8 cellular contexts compared by ENCODE assay signal in the genomic region with DNA sequence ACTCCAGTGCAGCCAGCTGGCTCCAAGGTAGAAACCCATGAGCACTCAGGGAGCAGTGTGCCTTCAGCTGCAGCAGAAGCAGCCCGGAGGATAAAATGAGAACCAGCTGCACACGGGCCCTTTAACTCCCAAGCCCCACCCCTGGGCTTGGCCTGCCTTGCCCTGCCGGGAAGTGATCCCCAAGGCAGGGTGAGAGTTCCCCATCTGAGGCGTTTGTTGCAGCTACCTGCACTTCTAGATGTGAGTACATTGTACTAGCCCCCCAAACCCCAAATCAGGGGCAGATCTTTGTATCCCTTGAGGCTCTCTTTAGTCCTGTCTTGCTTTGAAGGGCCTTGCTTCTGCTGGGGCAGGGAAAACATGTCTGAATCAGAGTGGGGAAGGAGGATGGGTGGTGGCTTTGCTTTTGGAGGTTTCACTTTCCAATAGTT. TPM values are rescaled to one million over a fixed set of nuclear protein-coding genes. Genes with fewer than 3 reads are reported as not detected.
DNase-seq lines count a peak whose midpoint lies in the region; ATAC-seq lines count a peak whose summit lies in the region.

TSS of gene MVP (plus strand) at position 192 of the 431 bp plus-strand sequence. CDS start 10,088 bp downstream, outside the sequence.

- peak within 1 kb of the TSS; percentile 99 for H3K4me3 Mint-ChIP-seq in activated T-cell treated with anti-CD3 and anti-CD28 coated beads, Interleukin-2, amount 50 U/mL, for 24 hours
- peak within 1 kb of the TSS; percentile 96 for H3K4me3 Mint-ChIP-seq in natural killer cell treated with Interleukin-12 subunit alpha and Interleukin-12 subunit beta and Interleukin-15 and Interleukin-18, amount 100 ng/mL, for 72 hours

- peaks cover 62% of the 10 kb centered on the region for H3K36me3 Mint-ChIP-seq in activated T-cell treated with anti-CD3 and anti-CD28 coated beads, Interleukin-2, amount 50 U/mL, for 24 hours (ENCODE audit: low read depth)
- H3K36me3 Mint-ChIP-seq in natural killer cell treated with Interleukin-12 subunit alpha and Interleukin-12 subunit beta and Interleukin-15 and Interleukin-18, amount 100 ng/mL, for 72 hours: peaks cover 7% of the 10 kb centered on the region

- no peaks in the 10 kb centered on the region for H3K27me3 Mint-ChIP-seq in activated T-cell treated with anti-CD3 and anti-CD28 coated beads, Interleukin-2, amount 50 U/mL, for 24 hours
- H3K27me3 Mint-ChIP-seq in natural killer cell treated with Interleukin-12 subunit alpha and Interleukin-12 subunit beta and Interleukin-15 and Interleukin-18, amount 100 ng/mL, for 72 hours: no peaks in the 10 kb centered on the region

- H3K9me3 ChIP-seq in aorta (ENCODE audit: control insufficient read depth, low read length): no peaks in the 10 kb centered on the region

- ATAC-seq in natural killer cell treated with Interleukin-12 subunit alpha and Interleukin-12 subunit beta and Interleukin-15 and Interleukin-18, amount 100 ng/mL, for 72 hours: no peak
- ATAC-seq in aorta (ENCODE audit: low FRiP score): peak; percentile 62

- 0 to 2% methylated on average over 4 of the region's 4 CpGs for WGBS in aorta, 2 donors

- intact Hi-C loops in aorta (cut with DNase I): loop anchor here in 1 of 2 donors (5.0 to 10.0 kb wide), 2 partner anchors 42 to 115 kb away; partner anchors contain the start of gene CDIPT

- peak within 1 kb of the TSS; percentile 68 to 86 for H3K27ac ChIP-seq in aorta (ENCODE audit: low read depth in 1 of 2, low read length in 2 of 2)

- H3K27ac Mint-ChIP-seq in activated T-cell treated with anti-CD3 and anti-CD28 coated beads, Interleukin-2, amount 50 U/mL, for 24 hours: peak within 1 kb of the TSS; percentile 97
- H3K27ac Mint-ChIP-seq in natural killer cell treated with Interleukin-12 subunit alpha and Interleukin-12 subunit beta and Interleukin-15 and Interleukin-18, amount 100 ng/mL, for 72 hours: peak within 1 kb of the TSS; percentile 94 to 98

- peaks cover 0 to 3% of the 10 kb centered on the region in 2 donors for H3K4me1 ChIP-seq in aorta (ENCODE audit: control insufficient read depth in 1 of 2, insufficient read depth in 2 of 2, low read length in 2 of 2)

- H3K4me3 ChIP-seq in aorta (ENCODE audit: low read length in 2 of 2): peak within 1 kb of the TSS; percentile 79 to 89

- H3K27me3 ChIP-seq in aorta (ENCODE audit: control insufficient read depth in 1 of 2, insufficient read depth in 2 of 2, low read length in 1 of 2): no peaks in the 10 kb centered on the region

- H3K36me3 ChIP-seq in aorta (ENCODE audit: control insufficient read depth in 1 of 2, insufficient read depth in 2 of 2, low read length in 1 of 2): no peaks in the 10 kb centered on the region

- H3K4me1 Mint-ChIP-seq in activated T-cell treated with anti-CD3 and anti-CD28 coated beads, Interleukin-2, amount 50 U/mL, for 24 hours (ENCODE audit: low read depth): peaks cover 81% of the 10 kb centered on the region
- peaks cover 49 to 53% of the 10 kb centered on the region in 2 donors for H3K4me1 Mint-ChIP-seq in natural killer cell treated with Interleukin-12 subunit alpha and Interleukin-12 subunit beta and Interleukin-15 and Interleukin-18, amount 100 ng/mL, for 72 hours (ENCODE audit: low read depth in 2 of 2)

- peak; percentile 78 for DNase-seq in NCI-H82 (lab: John Stamatoyannopoulos, UW)
- DNase-seq in NCI-H82 treated with DMSO at 0.1 percent for 48 hours (lab: John Stamatoyannopoulos, UW; ENCODE audit: unreplicated experiment): no peak
- peak; percentile 75 for DNase-seq in NCI-H510A (lab: John Stamatoyannopoulos, UW)
- DNase-seq in activated T-cell treated with anti-CD3 and anti-CD28 coated beads, Interleukin-2, amount 50 U/mL, for 24 hours: peak; percentile 77
- peak; percentile 72 for DNase-seq in fibroblast of gingiva (ENCODE audit: low read depth)
- DNase-seq in natural killer cell treated with Interleukin-12 subunit alpha and Interleukin-12 subunit beta and Interleukin-15 and Interleukin-18, amount 100 ng/mL, for 72 hours (ENCODE audit: low spot score): no peak
- DNase-seq in aorta: peak; percentile 84 to 87
- no peak for DNase-seq in NCI-H1694 (lab: John Stamatoyannopoulos, UW)

- H3K9me3 Mint-ChIP-seq in activated T-cell treated with anti-CD3 and anti-CD28 coated beads, Interleukin-2, amount 50 U/mL, for 24 hours: no peaks in the 10 kb centered on the region
- no peaks in the 10 kb centered on the region for H3K9me3 Mint-ChIP-seq in natural killer cell treated with Interleukin-12 subunit alpha and Interleukin-12 subunit beta and Interleukin-15 and Interleukin-18, amount 100 ng/mL, for 72 hours

RNA-seq across cellular contexts. Expression of gene MVP, which starts in this region (rescaled TPM):
- total RNA-seq in natural killer cell treated with Interleukin-12 subunit alpha and Interleukin-12 subunit beta and Interleukin-15 and Interleukin-18, amount 100 ng/mL, for 72 hours: 100 to 1,000 TPM in 1 of 2 donors, 10 to 100 TPM in 1; 86.1 to 180 TPM
- total RNA-seq in aorta: 100 to 1,000 TPM; 138 to 184 TPM
- 100 to 1,000 TPM in 1 of 2 donors, 10 to 100 TPM in 1; 76.8 to 186 TPM for polyA plus RNA-seq in aorta

Comparison
In these comparisons a context has a peak if more than half of its experiments do, and no peak if none do; other contexts are left out.
1. DNase-seq: peak in NCI-H82 (single experiment), NCI-H510A (single experiment), activated T-cell treated with anti-CD3 and anti-CD28 coated beads, Interleukin-2, amount 50 U/mL, for 24 hours (single experiment), fibroblast of gingiva (single experiment) and aorta (2 of 2); none in NCI-H82 treated with DMSO at 0.1 percent for 48 hours (single experiment), natural killer cell treated with Interleukin-12 subunit alpha and Interleukin-12 subunit beta and Interleukin-15 and Interleukin-18, amount 100 ng/mL, for 72 hours (single experiment) and NCI-H1694 (single experiment).